ENCODE assay signal across 8 cellular contexts in the genomic region with DNA sequence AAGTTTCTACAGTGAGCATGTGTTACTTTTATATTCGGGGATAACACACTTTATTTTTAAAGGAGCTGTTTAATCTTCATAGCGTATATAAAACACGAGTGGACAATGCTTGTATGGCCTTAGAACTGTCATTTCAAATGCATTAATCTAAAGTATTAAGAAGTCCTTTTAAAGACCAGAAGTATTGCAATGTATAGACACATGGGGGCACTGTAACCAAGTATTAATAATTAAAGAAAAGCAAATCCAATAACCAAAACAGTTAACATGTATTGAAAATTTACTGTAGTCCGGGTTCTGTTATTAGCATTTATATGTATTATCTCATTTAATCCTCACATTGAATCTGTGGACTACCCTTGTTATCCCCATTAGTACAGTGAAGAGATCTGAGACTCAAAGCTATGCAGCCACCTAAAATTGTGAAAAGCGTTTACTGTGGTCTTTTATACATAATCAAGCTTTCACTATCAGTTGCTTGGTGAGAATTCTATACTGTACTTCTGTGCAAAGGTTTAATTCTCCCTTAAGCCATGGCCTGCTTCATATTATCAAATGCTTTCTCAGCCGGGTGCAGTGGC. TPM values are rescaled to one million over a fixed set of nuclear protein-coding genes. Genes with fewer than 3 reads are reported as not detected.
DNase-seq lines count a peak whose midpoint lies in the region; ATAC-seq, FAIRE-seq and TF ChIP-seq lines count a peak whose summit lies in the region.

No MANE protein-coding gene starts in this region.

- H3K4me3 Mint-ChIP-seq in H9, result no peak overlapping the region

- no peak for TF ChIP-seq EP300 in HepG2 (IDR thresholded peaks at IDR 0.05; ENCODE audit: low read depth in 2 of 2, low read length in 2 of 2)
- no peak for TF ChIP-seq EP300 in HepG2 (CRISPR knock-in tag; IDR thresholded peaks at IDR 0.05; ENCODE audit: borderline replicate concordance)

- H3K9me3 Mint-ChIP-seq in H9, result no peaks in the 10 kb centered on the region

- WGBS in H9 (ENCODE audit: extremely low coverage, insufficient read length, low lambda C conversion rate), result no CpG with 5 or more reads among the region's 6 CpGs
- WGBS in HepG2 (ENCODE audit: low lambda C conversion rate), result 29% methylated on average over 6 of the region's 6 CpGs

- H4K5ac ChIP-seq in H9 (ENCODE audit: insufficient read length, low read depth, low read length), result no peak overlapping the region

- no peaks in the 10 kb centered on the region for H3K27me3 ChIP-seq in DND-41 (ENCODE audit: insufficient read depth, low read length, poor library complexity)
- H3K27me3 ChIP-seq in H9 (ENCODE audit: insufficient read depth, low read length), result no peaks in the 10 kb centered on the region
- no peaks in the 10 kb centered on the region; a peak in 1 of 5 replicates for H3K27me3 ChIP-seq in HepG2 (ENCODE audit: control insufficient read depth in 1 of 2, insufficient read depth in 2 of 2, low read length in 2 of 2)

- H3K18ac ChIP-seq in H9 (ENCODE audit: insufficient read length, low read depth, low read length), result no peak overlapping the region

- H4K20me1 ChIP-seq in DND-41 (ENCODE audit: insufficient read depth, low read length) (no peaks in the 10 kb centered on the region), H9 (ENCODE audit: control insufficient read depth, insufficient read depth, insufficient read length) (no peaks in the 10 kb centered on the region), HepG2 (ENCODE audit: insufficient read depth, low read length) (no peaks in the 10 kb centered on the region)

- H3K4me1 Mint-ChIP-seq in H9, result peaks cover 5 to 9% of the 10 kb centered on the region in 2 experiments; a peak in 2 of 4 replicates

- H3K23ac ChIP-seq in H9 (ENCODE audit: insufficient read length, low read depth, low read length), result no peak overlapping the region

- TF ChIP-seq RAD21 in HepG2 (CRISPR knock-in tag; IDR thresholded peaks at IDR 0.05), result no peak

- H2AK5ac ChIP-seq in H9 (ENCODE audit: insufficient read length, low read length), result no peak overlapping the region

- H3K36me3 Mint-ChIP-seq in H9 (ENCODE audit: insufficient read depth in 1 of 3, low read depth in 3 of 3), result no peaks in the 10 kb centered on the region

- ATAC-seq in DND-41 (ENCODE audit: insufficient read depth, low read depth), result peak; percentile 53; the same call in 1 of the 3 replicates
- no peak for ATAC-seq in HepG2
- ATAC-seq in GM19023 (IDR thresholded peaks at IDR 0.05; ENCODE audit: unreplicated experiment), result no peak
- no peak for ATAC-seq in left cardiac atrium

- no peaks in the 10 kb centered on the region for H3K23me2 ChIP-seq in H9 (ENCODE audit: insufficient read length, low read depth, low read length, poor library complexity, severe bottlenecking)

- H3K27ac ChIP-seq in DND-41 (ENCODE audit: low read length), result no peak overlapping the region
- H3K27ac ChIP-seq in H9 (ENCODE audit: insufficient read length, low read depth, low read length), result no peak overlapping the region
- H3K27ac ChIP-seq in RWPE1, result no peak overlapping the region
- H3K27ac ChIP-seq in HepG2 (ENCODE audit: extremely low read length, insufficient read depth, low read length), result no peak overlapping the region

- no peaks in the 10 kb centered on the region for H3K4me1 ChIP-seq in DND-41 (ENCODE audit: insufficient read depth, low read length)
- H3K4me1 ChIP-seq in H9 (ENCODE audit: insufficient read depth, low read length), result no peaks in the 10 kb centered on the region
- no peaks in the 10 kb centered on the region for H3K4me1 ChIP-seq in HepG2 (ENCODE audit: insufficient read depth, low read length)

- CTCF ChIA-PET in RWPE1 (lab: Yijun Ruan, JAX), result interaction anchor here (0.5 to 1.8 kb wide), 8 partner anchors 8 to 534 kb away, joined by 3 to 5 read pairs (median 3); a partner anchor contains a TSS
- CTCF ChIA-PET in HepG2 (lab: Yijun Ruan, JAX; ENCODE audit: low intra/inter-chr PET ratio, low total read pairs), result interaction anchor here (2.0 kb wide), 1 partner anchor 255 kb away, joined by 11 read pairs; no protein-coding TSS in a partner anchor

- H4K8ac ChIP-seq in H9 (replicated peaks; ENCODE audit: insufficient read length, low read depth, low read length), result no peak overlapping the region

- no peak overlapping the region for H4K91ac ChIP-seq in H9 (ENCODE audit: insufficient read length, low read depth, low read length)

- no peak overlapping the region for H3K27ac Mint-ChIP-seq in H9

- no peak overlapping the region for H2AFZ ChIP-seq in DND-41 (ENCODE audit: low read depth, low read length)
- H2AFZ ChIP-seq in H9 (ENCODE audit: low read length), result no peak overlapping the region
- no peak overlapping the region for H2AFZ ChIP-seq in HepG2 (ENCODE audit: low read length)

- no peak overlapping the region for H2BK15ac ChIP-seq in H9 (ENCODE audit: low read depth, low read length)

- H3K36me3 ChIP-seq in DND-41 (ENCODE audit: insufficient read depth, low read length) (no peaks in the 10 kb centered on the region), HepG2 (replicated peaks in 1 of 2; ENCODE audit: control insufficient read depth in 1 of 2, insufficient read depth in 2 of 2, low read length in 2 of 2) (no peaks in the 10 kb centered on the region)

- H3K79me2 ChIP-seq in DND-41 (ENCODE audit: insufficient read depth, low read length), result no peaks in the 10 kb centered on the region
- no peaks in the 10 kb centered on the region for H3K79me2 ChIP-seq in H9 (ENCODE audit: insufficient read depth, low read length)
- no peaks in the 10 kb centered on the region for H3K79me2 ChIP-seq in HepG2 (ENCODE audit: insufficient read depth, low read length)

- H2BK12ac ChIP-seq in H9 (ENCODE audit: insufficient read length, low read depth, low read length), result no peak overlapping the region

- no TSS peak for BruUV-seq in HepG2 (replicated peaks; lab: Mats Ljungman, UMichigan)

- no peak for FAIRE-seq in HepG2 (lab: Jason Lieb, UNC)

- no peaks in the 10 kb centered on the region for H3K79me1 ChIP-seq in H9 (ENCODE audit: insufficient read depth, low read depth, low read length, poor library complexity, severe bottlenecking)

- peak; percentile 62 for TF ChIP-seq CTCF in DND-41 (IDR thresholded peaks at IDR 0.05; ENCODE audit: borderline replicate concordance, extremely low read depth, low read length, poor library complexity, severe bottlenecking)
- peak; percentile 56 for TF ChIP-seq CTCF in H9 (conservative IDR thresholded peaks at IDR 0.05)
- peak; percentile 35 for TF ChIP-seq CTCF in RWPE1 (conservative IDR thresholded peaks at IDR 0.05; ENCODE audit: low read depth)
- TF ChIP-seq CTCF in HepG2 (CRISPR knock-in tag; IDR thresholded peaks at IDR 0.05), result 0 out of 2 replicates have a peak, but pooled peaks have one; percentile 9

- H2BK120ac ChIP-seq in H9 (ENCODE audit: low read depth, low read length, poor library complexity, severe bottlenecking), result no peak overlapping the region

- POLR2A ChIA-PET in RWPE1 (lab: Yijun Ruan, JAX; ENCODE audit: low non-redundant PET) (no interaction called here), HepG2 (lab: Yijun Ruan, JAX) (no interaction called here)

- H3K9me3 ChIP-seq in DND-41 (ENCODE audit: insufficient read depth, low read length, severe bottlenecking), result no peaks in the 10 kb centered on the region
- no peaks in the 10 kb centered on the region for H3K9me3 ChIP-seq in H9 (ENCODE audit: control insufficient read depth, low read depth, low read length)
- no peaks in the 10 kb centered on the region for H3K9me3 ChIP-seq in HepG2 (ENCODE audit: low read length)

- H3K4ac ChIP-seq in H9 (ENCODE audit: low read depth, low read length), result no peak overlapping the region

- no peak overlapping the region for H3K4me3 ChIP-seq in DND-41 (ENCODE audit: low read depth in 1 of 2, low read length in 2 of 2)
- no peak overlapping the region for H3K4me3 ChIP-seq in HepG2 (replicated peaks in 1 of 3; ENCODE audit: insufficient read depth in 1 of 3, low read depth in 2 of 3, low read length in 3 of 3)

- in situ Hi-C loops in HepG2 (cut with HindIII; ENCODE audit: extremely low pct_ligation_motif_present, low pct_unique_long_range_greater_than_20kb), result no loop called here

- no peak overlapping the region for H3T11ph ChIP-seq in H9 (ENCODE audit: low read length)

- H3K14ac ChIP-seq in H9 (ENCODE audit: insufficient read depth, low read length), result no peak overlapping the region

- no peak overlapping the region for H3K56ac ChIP-seq in H9 (ENCODE audit: insufficient read length, low read depth, low read length)

- H3K4me2 ChIP-seq in DND-41 (ENCODE audit: insufficient read depth, low read length), result no peak overlapping the region
- no peak overlapping the region for H3K4me2 ChIP-seq in H9 (ENCODE audit: insufficient read depth, insufficient read length, low read length)
- no peak overlapping the region for H3K4me2 ChIP-seq in HepG2 (ENCODE audit: low read depth, low read length)

- DNase-seq in DND-41 (no peak), H9 (no peak), RWPE1 (ENCODE audit: low spot score) (no peak), HepG2 (ENCODE audit: low spot score) (peak; percentile 6), middle frontal gyrus (ENCODE audit: extremely low spot score, low spot score) (no peak), left cardiac atrium (no peak), AG08396 (ENCODE audit: low spot score) (no peak)

- H3K9ac ChIP-seq in DND-41 (ENCODE audit: low read depth, low read length) (no peak overlapping the region), H9 (ENCODE audit: extremely low read depth, insufficient read length, low read length) (no peak overlapping the region), HepG2 (ENCODE audit: insufficient read depth, low read depth, low read length) (no peak overlapping the region)

- intact Hi-C loops in HepG2 (cut with micrococcal nuclease; ENCODE audit: unreplicated experiment), result loop anchor here (1.0 to 5.0 kb wide), 2 partner anchors 255 to 735 kb away; no protein-coding TSS in a partner anchor
- intact Hi-C loops in left cardiac atrium (cut with DNase I), result no loop called here

- TF ChIP-seq POLR2A in HepG2 (IDR thresholded peaks at IDR 0.05; ENCODE audit: insufficient read depth in 1 of 2, low read depth in 2 of 2, low read length in 2 of 2), result no peak

- no peak overlapping the region for H2BK20ac ChIP-seq in H9 (ENCODE audit: low read depth, low read length, poor library complexity, severe bottlenecking)

- no peak overlapping the region for H2BK5ac ChIP-seq in H9 (ENCODE audit: insufficient read length, low read length)

- H3K27me3 Mint-ChIP-seq in H9 (ENCODE audit: low read depth), result no peaks in the 10 kb centered on the region

RNA-seq across cellular contexts. Expression of a gene that starts 10.1 kb away (rescaled TPM):
- not detected in 2 replicates for total RNA-seq in H9 (2021)
- total RNA-seq in HepG2 (2016; rRNA removed; fragmentation: Illumina TruSeq; extraction: Trizol), result 0.11 TPM in 1 of 2 replicates, not detected in the other
- total RNA-seq in HepG2 (2016; cell fraction: cytosol; rRNA removed; fragmentation: Illumina TruSeq; extraction: Trizol; ENCODE audit: low read depth), result not detected in 2 replicates
- not detected in 2 replicates for total RNA-seq in HepG2 (2016; cell fraction: insoluble cytoplasmic fraction; rRNA removed; fragmentation: Illumina TruSeq; extraction: Trizol)
- not detected in 2 replicates for total RNA-seq in HepG2 (2016; cell fraction: membrane; rRNA removed; fragmentation: Illumina TruSeq; extraction: Trizol)
- total RNA-seq in HepG2 (2016; cell fraction: nucleus; rRNA removed; fragmentation: Illumina TruSeq; extraction: Trizol), result not detected in 2 replicates
- not detected in 2 replicates for polyA plus RNA-seq in HepG2 (2011; rRNA removed)
- polyA plus RNA-seq in HepG2 (2011; cell fraction: cytosol; rRNA removed), result not detected in 2 replicates
- not detected in 2 replicates for polyA plus RNA-seq in HepG2 (2011; cell fraction: nucleus; rRNA removed)
- not detected in 2 replicates for polyA plus RNA-seq in HepG2 (2012)
- polyA plus RNA-seq in HepG2 (2016; cell fraction: cytosol; fragmentation: Illumina TruSeq; extraction: Trizol; ENCODE audit: low read depth), result not detected in 2 replicates
- polyA plus RNA-seq in HepG2 (2016; cell fraction: insoluble cytoplasmic fraction; fragmentation: Illumina TruSeq; extraction: Trizol; ENCODE audit: low read depth), result not detected in 2 replicates
- polyA plus RNA-seq in HepG2 (2016; cell fraction: membrane; fragmentation: Illumina TruSeq; extraction: Trizol; ENCODE audit: low read depth), result not detected in 2 replicates
- not detected in 2 replicates for polyA plus RNA-seq in HepG2 (2016; cell fraction: nucleus; fragmentation: Illumina TruSeq; extraction: Trizol; ENCODE audit: insufficient read depth, low read depth)
- 0.14 TPM in 1 of 2 replicates, not detected in the other for polyA minus RNA-seq in HepG2 (2011; rRNA and poly(A)+ RNA removed; ENCODE audit: low replicate concordance)
- not detected in 2 replicates for polyA minus RNA-seq in HepG2 (2011; cell fraction: cytosol; rRNA and poly(A)+ RNA removed)
- not detected in 2 replicates for polyA minus RNA-seq in HepG2 (2011; cell fraction: nucleus; rRNA and poly(A)+ RNA removed)
- not detected for total RNA-seq in left cardiac atrium

Comparison
In these comparisons a context has a peak if more than half of its experiments do, and no peak if none do; other contexts are left out.
1. CTCF ChIP-seq: peak in every context shown above with its lines; median percentile 62 in DND-41; 56 in H9; 35 in RWPE1; 9 in HepG2.